ENCODE assay signal across 27 cellular contexts in genomic region chr20:13510837-13511488, GRCh38.
DNase-seq lines count a peak whose midpoint lies in the region; ATAC-seq and TF ChIP-seq lines count a peak whose summit lies in the region.
"Had no signal": no experiment of that assay in that cellular context is flagged by ENCODE, and none has a peak within 500 bp of the region (broad histone marks: within the 10 kb centered on the region; RNA-seq: fewer than 3 reads in every experiment).

No MANE protein-coding gene starts in this region.

- H3K9me3 ChIP-seq in body of pancreas (peaks cover 0 to 4% (median 0%) of the 10 kb centered on the region in 3 donors), mesenchymal stem cell (ENCODE audit: control insufficient read depth, low read length) (peaks cover 16% of the 10 kb centered on the region), aorta (ENCODE audit: control insufficient read depth, low read length) (no peaks in the 10 kb centered on the region)

- H3K27me3 ChIP-seq in body of pancreas (no peaks in the 10 kb centered on the region), mesenchymal stem cell (ENCODE audit: control insufficient read depth in 1 of 2, insufficient read depth in 1 of 2, low read length in 2 of 2) (no peaks in the 10 kb centered on the region), aorta (ENCODE audit: control insufficient read depth in 1 of 2, insufficient read depth in 2 of 2, low read length in 1 of 2) (no peaks in the 10 kb centered on the region)

- POLR2A ChIA-PET in HEK293T (lab: Yijun Ruan, JAX), result no interaction called here

- H2BK15ac ChIP-seq in mesenchymal stem cell (ENCODE audit: low read depth, poor library complexity, severe bottlenecking), result no peak overlapping the region

- H3K4ac ChIP-seq in mesenchymal stem cell (ENCODE audit: low read depth in 1 of 2, low read length in 2 of 2), result no peak overlapping the region

- TF ChIP-seq POLR2A in body of pancreas (IDR thresholded peaks at IDR 0.05), result no peak

- H3K4me1 ChIP-seq in body of pancreas (no peaks in the 10 kb centered on the region), mesenchymal stem cell (ENCODE audit: control insufficient read depth, insufficient read depth, low read depth, low read length) (no peaks in the 10 kb centered on the region), aorta (ENCODE audit: control insufficient read depth in 1 of 2, insufficient read depth in 2 of 2, low read length in 2 of 2) (no peaks in the 10 kb centered on the region)

- peak overlapping the region; percentile 17 for H3K9ac ChIP-seq in mesenchymal stem cell (ENCODE audit: low read length)

- H3K36me3 ChIP-seq in body of pancreas (replicated peaks in 1 of 2; ENCODE audit: insufficient read depth in 1 of 2, low read depth in 2 of 2), result peaks cover 0 to 7% of the 10 kb centered on the region in 2 donors
- peaks cover 0 to 3% of the 10 kb centered on the region in 2 experiments for H3K36me3 ChIP-seq in mesenchymal stem cell (ENCODE audit: control insufficient read depth in 1 of 2, insufficient read depth in 2 of 2, low read depth in 1 of 2, low read length in 2 of 2)
- H3K36me3 ChIP-seq in aorta (ENCODE audit: control insufficient read depth in 1 of 2, insufficient read depth in 2 of 2, low read length in 1 of 2), result no peaks in the 10 kb centered on the region
- H3K36me3 ChIP-seq: WERI-Rb-1 had no signal

- no peak for DNase-seq in Right ventricle myocardium inferior (ENCODE audit: missing footprints)
- no peak for DNase-seq in cardiac septum (ENCODE audit: low spot score)
- peak in 3 of 4 donors; percentile 13 to 20 (median 14) for DNase-seq in body of pancreas
- DNase-seq in mesenchymal stem cell, result no peak
- DNase-seq in aorta, result no peak
- DNase-seq in effector CD4-positive, alpha-beta T cell, result no peak
- no peak for DNase-seq in HEK293T (ENCODE audit: extremely low spot score)
- DNase-seq in activated CD4-positive, alpha-beta T cell treated with anti-CD3 and anti-CD28 coated beads, Interleukin-2, amount 50 U/mL, for 1 hour, result no peak
- DNase-seq: 8988T; activated CD4-positive, alpha-beta T cell treated with anti-CD3 and anti-CD28 coated beads, Interleukin-2, amount 50 U/mL, for 4 hours; activated naive CD4-positive, alpha-beta T cell treated with anti-CD3 and anti-CD28 coated beads, Interleukin-2, amount 50 U/mL, for 16 hours; anterior cingulate cortex; central memory CD4-positive, alpha-beta T cell; dermis blood vessel endothelial cell; DMS53; GF-D8; HCEC 1CT; Kasumi-1; NCI-H1092; NCI-H187 treated with DMSO at 0.1 percent for 48 hours; NCI-H526 treated with DMSO at 0.1 percent for 48 hours; RPMI8226; trophoblast cell; WERI-Rb-1 had no signal

- no peak overlapping the region for H2BK12ac ChIP-seq in mesenchymal stem cell (ENCODE audit: low read length in 2 of 2)

- whole genome bisulfite sequencing in body of pancreas, 2 donors, result 88 to 92% methylated on average over 6 of the region's 6 CpGs
- WGBS in mesenchymal stem cell, result 96% methylated on average over 3 of the region's 6 CpGs
- 83 to 84% methylated on average over 6 of the region's 6 CpGs for WGBS in aorta, 2 donors

- H3K27ac ChIP-seq in body of pancreas, result no peak overlapping the region
- H3K27ac ChIP-seq in mesenchymal stem cell (ENCODE audit: low read length, poor library complexity, severe bottlenecking), result no peak overlapping the region
- H3K27ac ChIP-seq in aorta (ENCODE audit: low read depth in 1 of 2, low read length in 2 of 2), result no peak overlapping the region
- H3K27ac ChIP-seq: HL-60, WERI-Rb-1 had no signal

- H2AK5ac ChIP-seq in mesenchymal stem cell (ENCODE audit: low read length, severe bottlenecking), result no peak overlapping the region

- no peak overlapping the region for H4K8ac ChIP-seq in mesenchymal stem cell (ENCODE audit: low read length)

- no peak for TF ChIP-seq CTCF in body of pancreas (IDR thresholded peaks at IDR 0.05)

- no peak overlapping the region for H3K23ac ChIP-seq in mesenchymal stem cell (ENCODE audit: low read length in 2 of 2)

- intact Hi-C loops in Right ventricle myocardium inferior (cut with DNase I), result no loop called here
- intact Hi-C loops in cardiac septum (cut with DNase I), result no loop called here
- intact Hi-C loops in body of pancreas (cut with DNase I), result no loop called here
- intact Hi-C loops in aorta (cut with DNase I), result no loop called here

- no peak overlapping the region for H2BK120ac ChIP-seq in mesenchymal stem cell (ENCODE audit: low read depth, low read length)

- H2AFZ ChIP-seq in mesenchymal stem cell (ENCODE audit: low read depth, low read length), result no peak overlapping the region

- H3K4me3 ChIP-seq in body of pancreas, result no peak overlapping the region
- no peak overlapping the region for H3K4me3 ChIP-seq in mesenchymal stem cell (ENCODE audit: insufficient read depth in 1 of 2, low read depth in 1 of 2, low read length in 2 of 2)
- H3K4me3 ChIP-seq in aorta (ENCODE audit: low read length in 2 of 2), result no peak overlapping the region
- H3K4me3 ChIP-seq: GM12878 had no signal

- peak overlapping the region in 1 of 2 experiments; percentile 34 for H3K18ac ChIP-seq in mesenchymal stem cell (ENCODE audit: low read depth in 1 of 2, low read length in 2 of 2)

- H3K14ac ChIP-seq in mesenchymal stem cell (ENCODE audit: low read length in 2 of 2), result no peak overlapping the region

- no peak overlapping the region for H2BK5ac ChIP-seq in mesenchymal stem cell (ENCODE audit: low read depth, low read length, poor library complexity, severe bottlenecking)

- H3K4me2 ChIP-seq in mesenchymal stem cell (ENCODE audit: low read length, poor library complexity, severe bottlenecking), result no peak overlapping the region

- peak; percentile 42 for ATAC-seq in Right ventricle myocardium inferior
- no peak for ATAC-seq in body of pancreas
- peak; percentile 74 for ATAC-seq in aorta (ENCODE audit: low FRiP score)
- ATAC-seq: GM12878, left lobe of liver had no signal

- H3K79me1 ChIP-seq in mesenchymal stem cell (replicated peaks; ENCODE audit: low read length, poor library complexity, severe bottlenecking), result no peaks in the 10 kb centered on the region

- CTCF ChIA-PET in HEK293T (lab: Yijun Ruan, JAX), result no interaction called here

- H4K91ac ChIP-seq in mesenchymal stem cell (ENCODE audit: low read length), result no peak overlapping the region

TF ChIP-seq in HEK293T, 16 proteins besides CTCF, POLR2A, EP300 and RAD21:
- TF ChIP-seq TARDBP (IDR thresholded peaks at IDR 0.05) (no peak), SP1 (IDR thresholded peaks at IDR 0.05) (no peak), L3MBTL2 (conservative IDR thresholded peaks at IDR 0.05) (no peak), PKNOX1 (IDR thresholded peaks at IDR 0.05) (no peak), ELF4 (IDR thresholded peaks at IDR 0.05) (no peak), HDGF (IDR thresholded peaks at IDR 0.05; ENCODE audit: borderline replicate concordance) (no peak), CTBP1 (IDR thresholded peaks at IDR 0.05; ENCODE audit: borderline replicate concordance) (no peak)

Comparison
In these comparisons a context has a peak if more than half of its experiments do, and no peak if none do; other contexts are left out.
1. DNase-seq: peak in body of pancreas (3 of 4); none in Right ventricle myocardium inferior (single experiment), cardiac septum (single experiment), mesenchymal stem cell (single experiment), aorta (0 of 2), effector CD4-positive, alpha-beta T cell (single experiment), HEK293T (single experiment) and activated CD4-positive, alpha-beta T cell treated with anti-CD3 and anti-CD28 coated beads, Interleukin-2, amount 50 U/mL, for 1 hour (single experiment).